In genomic region chr7:1061180-1061579, GRCh38 we compare ENCODE assay signal across 11 cellular contexts. TPM values are rescaled to one million over a fixed set of nuclear protein-coding genes. Genes with fewer than 3 reads are reported as not detected.
"Had no signal": no experiment of that assay in that cellular context is flagged by ENCODE, and none has a peak within 500 bp of the region (broad histone marks: within the 10 kb centered on the region; RNA-seq: fewer than 3 reads in every experiment).

No MANE protein-coding gene starts in this region.

- H3K27me3 Mint-ChIP-seq: activated naive CD8-positive, alpha-beta T cell treated with anti-CD3 and anti-CD28 coated beads, Interleukin-2, amount 50 U/mL, for 24 hours had no signal

- H3K4me3 Mint-ChIP-seq: activated CD4-positive, alpha-beta T cell treated with anti-CD3 and anti-CD28 coated beads for 36 hours; activated CD8-positive, alpha-beta T cell treated with anti-CD3 and anti-CD28 coated beads, Interleukin-2, amount 10 ng/mL, durations not matched to agents 7 days and 5 days; activated naive CD8-positive, alpha-beta T cell treated with anti-CD3 and anti-CD28 coated beads, Interleukin-2, amount 50 U/mL, for 24 hours had no signal

- H3K9me3 Mint-ChIP-seq: activated naive CD8-positive, alpha-beta T cell treated with anti-CD3 and anti-CD28 coated beads, Interleukin-2, amount 50 U/mL, for 24 hours had no signal

- H3K27ac ChIP-seq: SJSA1, testis had no signal

- H3K4me3 ChIP-seq: SJSA1, smooth muscle cell, testis had no signal

- H3K27me3 ChIP-seq: SJSA1, testis had no signal

- ATAC-seq: activated CD4-positive, alpha-beta T cell treated with anti-CD3 and anti-CD28 coated beads for 36 hours; activated CD8-positive, alpha-beta T cell treated with anti-CD3 and anti-CD28 coated beads, Interleukin-2, amount 10 ng/mL, durations not matched to agents 7 days and 5 days; activated naive CD8-positive, alpha-beta T cell treated with anti-CD3 and anti-CD28 coated beads, Interleukin-2, amount 50 U/mL, for 24 hours; stimulated activated naive CD8-positive, alpha-beta T cell treated with anti-CD3 and anti-CD28 coated beads, Interleukin-15, Interleukin-2, amounts not matched to agents 100 U/mL and 50 U/mL, for 24 hours had no signal

- H3K27ac Mint-ChIP-seq: activated CD4-positive, alpha-beta T cell treated with anti-CD3 and anti-CD28 coated beads for 36 hours; activated CD8-positive, alpha-beta T cell treated with anti-CD3 and anti-CD28 coated beads, Interleukin-2, amount 10 ng/mL, durations not matched to agents 7 days and 5 days had no signal

- DNase-seq: activated CD4-positive, alpha-beta T cell treated with anti-CD3 and anti-CD28 coated beads for 36 hours; activated CD8-positive, alpha-beta memory T cell treated with anti-CD3 and anti-CD28 coated beads, Interleukin-2, amount 50 U/mL, for 48 hours; activated CD8-positive, alpha-beta T cell treated with anti-CD3 and anti-CD28 coated beads, Interleukin-2, amount 10 ng/mL, durations not matched to agents 7 days and 5 days; activated naive CD4-positive, alpha-beta T cell treated with Interleukin-2 at 50 U/mL for 16 hours; activated naive CD8-positive, alpha-beta T cell treated with anti-CD3 and anti-CD28 coated beads, Interleukin-2, amount 50 U/mL, for 24 hours; heart right ventricle; stimulated activated naive CD8-positive, alpha-beta T cell treated with anti-CD3 and anti-CD28 coated beads, Interleukin-15, Interleukin-2, amounts not matched to agents 100 U/mL and 50 U/mL, for 24 hours; SW 1271; testis had no signal

- H3K9me3 ChIP-seq: heart right ventricle, SJSA1, testis had no signal

RNA-seq across cellular contexts. Expression of gene GPER1, which starts 26.7 kb away (rescaled TPM):
- total RNA-seq: activated CD4-positive, alpha-beta T cell treated with anti-CD3 and anti-CD28 coated beads for 36 hours; SJSA1 had no signal
